13 cellular contexts compared by ENCODE assay signal in genomic region chr3:35640186-35640584, GRCh38. TPM values are rescaled to one million over a fixed set of nuclear protein-coding genes. Genes with fewer than 3 reads are reported as not detected.
DNase-seq lines count a peak whose midpoint lies in the region; ATAC-seq and TF ChIP-seq lines count a peak whose summit lies in the region.
"Had no signal": no experiment of that assay in that cellular context is flagged by ENCODE, and none has a peak within 500 bp of the region (broad histone marks: within the 10 kb centered on the region; RNA-seq: fewer than 3 reads in every experiment).

No MANE protein-coding gene starts in this region.

- H3K27me3 ChIP-seq in BLaER1 (peaks cover 62% of the 10 kb centered on the region), NT2/D1 (ENCODE audit: insufficient read depth, insufficient read length) (peaks cover 49% of the 10 kb centered on the region), neural progenitor cell (peaks cover 72% of the 10 kb centered on the region)
- H3K27me3 ChIP-seq: vagina had no signal

- no peak overlapping the region for H3K27ac Mint-ChIP-seq in neural progenitor cell
- H3K27ac Mint-ChIP-seq in activated naive CD4-positive, alpha-beta T cell treated with anti-CD3 and anti-CD28 coated beads, Interleukin-2, amount 50 U/mL, for 72 hours, result no peak overlapping the region
- H3K27ac Mint-ChIP-seq: activated naive CD8-positive, alpha-beta T cell treated with anti-CD3 and anti-CD28 coated beads, Interleukin-2, amount 10 ng/mL, durations not matched to agents 7 days and 5 days had no signal

- peak overlapping the region; percentile 96 for H3K4me3 Mint-ChIP-seq in neural progenitor cell

- peaks cover 8% of the 10 kb centered on the region for H3K4me1 Mint-ChIP-seq in neural progenitor cell

- peak overlapping the region; percentile 94 for H3K9ac ChIP-seq in BLaER1
- no peak overlapping the region for H3K9ac ChIP-seq in NT2/D1 (ENCODE audit: insufficient read length, low read depth)
- no peak overlapping the region for H3K9ac ChIP-seq in neural progenitor cell

- H3K4me2 ChIP-seq in BLaER1, result peak overlapping the region; percentile 73
- H3K4me2 ChIP-seq in neural progenitor cell, result peak overlapping the region; percentile 92

- ATAC-seq in HG03432 (IDR thresholded peaks at IDR 0.05; ENCODE audit: unreplicated experiment) (no peak), HG03135 (IDR thresholded peaks at IDR 0.05; ENCODE audit: unreplicated experiment) (no peak)
- ATAC-seq in activated naive CD4-positive, alpha-beta T cell treated with anti-CD3 and anti-CD28 coated beads, Interleukin-2, amount 50 U/mL, for 72 hours, result no peak

- no peaks in the 10 kb centered on the region for H3K36me3 ChIP-seq in BLaER1
- no peaks in the 10 kb centered on the region for H3K36me3 ChIP-seq in NT2/D1 (ENCODE audit: insufficient read depth, insufficient read length, low read length)
- no peaks in the 10 kb centered on the region for H3K36me3 ChIP-seq in neural progenitor cell
- H3K36me3 ChIP-seq: prostate gland, vagina had no signal

- H3K27ac ChIP-seq in BLaER1 (peak overlapping the region; percentile 90), neural progenitor cell (no peak overlapping the region)
- H3K27ac ChIP-seq: epithelial cell of prostate, prostate gland, vagina had no signal

- peak overlapping the region; percentile 80 for H3K4me3 ChIP-seq in BLaER1
- peak overlapping the region; percentile 95 for H3K4me3 ChIP-seq in NT2/D1 (ENCODE audit: insufficient read length, low read depth)
- peak overlapping the region; percentile 63 for H3K4me3 ChIP-seq in epithelial cell of proximal tubule (ENCODE audit: low read depth, low read length)
- peak overlapping the region; percentile 58 for H3K4me3 ChIP-seq in neural progenitor cell

- H3K9me3 Mint-ChIP-seq in neural progenitor cell, result peaks cover 2% of the 10 kb centered on the region
- no peaks in the 10 kb centered on the region for H3K9me3 Mint-ChIP-seq in activated naive CD4-positive, alpha-beta T cell treated with anti-CD3 and anti-CD28 coated beads, Interleukin-2, amount 50 U/mL, for 72 hours
- H3K9me3 Mint-ChIP-seq: activated naive CD8-positive, alpha-beta T cell treated with anti-CD3 and anti-CD28 coated beads, Interleukin-2, amount 10 ng/mL, durations not matched to agents 7 days and 5 days had no signal

- no peaks in the 10 kb centered on the region for H3K36me3 Mint-ChIP-seq in neural progenitor cell
- peaks cover 7 to 20% of the 10 kb centered on the region in 2 donors for H3K36me3 Mint-ChIP-seq in activated naive CD4-positive, alpha-beta T cell treated with anti-CD3 and anti-CD28 coated beads, Interleukin-2, amount 50 U/mL, for 72 hours
- H3K36me3 Mint-ChIP-seq: activated naive CD8-positive, alpha-beta T cell treated with anti-CD3 and anti-CD28 coated beads, Interleukin-2, amount 10 ng/mL, durations not matched to agents 7 days and 5 days had no signal

- H3F3A ChIP-seq in neural progenitor cell (ENCODE audit: low read depth), result no peaks in the 10 kb centered on the region

- no peaks in the 10 kb centered on the region for H3K9me3 ChIP-seq in BLaER1
- no peaks in the 10 kb centered on the region for H3K9me3 ChIP-seq in NT2/D1 (ENCODE audit: insufficient read depth, low read length)
- no peaks in the 10 kb centered on the region for H3K9me3 ChIP-seq in neural progenitor cell (ENCODE audit: low read depth)
- H3K9me3 ChIP-seq: prostate gland, vagina had no signal

- peaks cover 36% of the 10 kb centered on the region for H3K4me1 ChIP-seq in BLaER1
- no peaks in the 10 kb centered on the region for H3K4me1 ChIP-seq in NT2/D1 (ENCODE audit: insufficient read depth, insufficient read length)
- H3K4me1 ChIP-seq in neural progenitor cell, result no peaks in the 10 kb centered on the region
- H3K4me1 ChIP-seq: prostate gland had no signal

- H4K20me1 ChIP-seq in BLaER1 (peaks cover 8% of the 10 kb centered on the region; the same call in 1 of the 2 replicates), neural progenitor cell (ENCODE audit: low read depth) (no peaks in the 10 kb centered on the region)

- H2AFZ ChIP-seq in neural progenitor cell (replicated peaks), result peak overlapping the region; percentile 95

- peaks cover 30% of the 10 kb centered on the region for H3K27me3 Mint-ChIP-seq in neural progenitor cell (ENCODE audit: insufficient read depth, low read depth)

- DNase-seq in NT2/D1 (ENCODE audit: low read depth, low spot score) (no peak), epithelial cell of proximal tubule (ENCODE audit: low read depth) (no peak), neural progenitor cell (ENCODE audit: low spot score) (no peak)
- no peak for DNase-seq in activated naive CD4-positive, alpha-beta T cell treated with anti-CD3 and anti-CD28 coated beads, Interleukin-2, amount 50 U/mL, for 72 hours (ENCODE audit: low spot score in 2 of 2)
- no peak for DNase-seq in stimulated activated CD4-positive, alpha-beta T cell treated with anti-CD3 and anti-CD28 coated beads, Interleukin-1b, Interleukin-23, amount 100 ng/mL, for 48 hours
- DNase-seq: NCI-H1417 treated with DMSO at 0.1 percent for 48 hours had no signal

- H3K79me2 ChIP-seq in neural progenitor cell (ENCODE audit: low read depth), result no peaks in the 10 kb centered on the region

- TF ChIP-seq CTCF in epithelial cell of proximal tubule (conservative IDR thresholded peaks at IDR 0.05; ENCODE audit: low read depth, low read length), result no peak
- no peak for TF ChIP-seq CTCF in neural progenitor cell (IDR thresholded peaks at IDR 0.05)

RNA-seq across cellular contexts. Expression of gene ARPP21, which starts 0.9 kb away (rescaled TPM):
- total RNA-seq in epithelial cell of proximal tubule (not detected in 2 replicates), neural progenitor cell (ENCODE audit: low replicate concordance) (0.19 TPM in 1 of 2 replicates, not detected in the other)
- total RNA-seq in activated naive CD4-positive, alpha-beta T cell treated with anti-CD3 and anti-CD28 coated beads, Interleukin-2, amount 50 U/mL, for 72 hours, result not detected
- total RNA-seq: activated naive CD8-positive, alpha-beta T cell treated with anti-CD3 and anti-CD28 coated beads, Interleukin-2, amount 10 ng/mL, durations not matched to agents 7 days and 5 days; vagina had no signal
